In the genomic region with DNA sequence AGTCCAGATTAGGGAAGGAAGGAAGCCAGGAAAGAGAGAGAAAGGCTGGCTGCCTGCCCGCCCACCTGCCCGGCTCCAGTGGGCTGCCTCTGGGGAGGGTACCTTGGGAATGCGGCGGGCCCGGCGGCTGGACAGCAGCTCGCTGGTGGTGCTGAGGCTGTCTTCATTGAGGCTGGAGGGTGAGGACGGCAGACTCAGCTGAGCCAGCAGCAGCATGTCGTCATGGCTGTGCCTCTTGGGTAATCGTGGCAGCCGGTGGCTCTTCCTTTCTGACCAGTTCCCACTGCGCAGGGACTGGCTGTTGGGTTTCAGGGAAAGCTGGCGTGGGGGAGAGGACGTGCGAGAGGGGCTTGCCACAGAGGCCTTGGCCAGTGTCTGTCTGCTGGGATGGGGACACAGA, we compare ENCODE assay signal across 1 cellular context.
TF ChIP-seq lines count a peak whose summit lies in the region.

No MANE protein-coding gene starts in this region.

TF ChIP-seq in IMR-90, 13 proteins besides CTCF, POLR2A, EP300 and RAD21:
- TF ChIP-seq, protein P1, sequence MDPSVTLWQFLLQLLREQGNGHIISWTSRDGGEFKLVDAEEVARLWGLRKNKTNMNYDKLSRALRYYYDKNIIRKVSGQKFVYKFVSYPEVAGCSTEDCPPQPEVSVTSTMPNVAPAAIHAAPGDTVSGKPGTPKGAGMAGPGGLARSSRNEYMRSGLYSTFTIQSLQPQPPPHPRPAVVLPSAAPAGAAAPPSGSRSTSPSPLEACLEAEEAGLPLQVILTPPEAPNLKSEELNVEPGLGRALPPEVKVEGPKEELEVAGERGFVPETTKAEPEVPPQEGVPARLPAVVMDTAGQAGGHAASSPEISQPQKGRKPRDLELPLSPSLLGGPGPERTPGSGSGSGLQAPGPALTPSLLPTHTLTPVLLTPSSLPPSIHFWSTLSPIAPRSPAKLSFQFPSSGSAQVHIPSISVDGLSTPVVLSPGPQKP (IDR thresholded peaks at IDR 0.05; ENCODE audit: borderline replicate concordance, low read depth, low read length) = no peak
- TF ChIP-seq SMC3 (IDR thresholded peaks at IDR 0.05; ENCODE audit: low read depth, low read length) = no peak
- no peak for TF ChIP-seq BHLHE40 (IDR thresholded peaks at IDR 0.05; ENCODE audit: low read depth, low read length)
- TF ChIP-seq CHD1 (IDR thresholded peaks at IDR 0.05; ENCODE audit: low read depth, low read length) = no peak
- TF ChIP-seq MAZ (IDR thresholded peaks at IDR 0.05; ENCODE audit: borderline replicate concordance, low read depth, low read length) = no peak
- no peak for TF ChIP-seq RCOR1 (IDR thresholded peaks at IDR 0.05; ENCODE audit: insufficient replicate concordance, low read length)
- TF ChIP-seq RFX5 (IDR thresholded peaks at IDR 0.05; ENCODE audit: low read depth, low read length) = no peak
- no peak for TF ChIP-seq FOS (IDR thresholded peaks at IDR 0.05; ENCODE audit: low read depth, low read length)
- TF ChIP-seq MAFK (IDR thresholded peaks at IDR 0.05; ENCODE audit: low read depth, low read length) = no peak
- TF ChIP-seq NFE2L2 (IDR thresholded peaks at IDR 0.05; ENCODE audit: low read depth, low read length) = no peak
- TF ChIP-seq, protein P2, sequence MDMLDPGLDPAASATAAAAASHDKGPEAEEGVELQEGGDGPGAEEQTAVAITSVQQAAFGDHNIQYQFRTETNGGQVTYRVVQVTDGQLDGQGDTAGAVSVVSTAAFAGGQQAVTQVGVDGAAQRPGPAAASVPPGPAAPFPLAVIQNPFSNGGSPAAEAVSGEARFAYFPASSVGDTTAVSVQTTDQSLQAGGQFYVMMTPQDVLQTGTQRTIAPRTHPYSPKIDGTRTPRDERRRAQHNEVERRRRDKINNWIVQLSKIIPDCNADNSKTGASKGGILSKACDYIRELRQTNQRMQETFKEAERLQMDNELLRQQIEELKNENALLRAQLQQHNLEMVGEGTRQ (IDR thresholded peaks at IDR 0.05; ENCODE audit: low read depth, low read length) = no peak
- no peak for TF ChIP-seq MXI1 (IDR thresholded peaks at IDR 0.05; ENCODE audit: borderline replicate concordance, low read depth, low read length)
- no peak for TF ChIP-seq CEBPB (IDR thresholded peaks at IDR 0.05; ENCODE audit: low read depth, low read length)
